In genomic region chrX:105738162-105738561, GRCh38 we compare ENCODE assay signal across 24 cellular contexts.
"Had no signal": no experiment of that assay in that cellular context is flagged by ENCODE, and none has a peak within 500 bp of the region (broad histone marks: within the 10 kb centered on the region; RNA-seq: fewer than 3 reads in every experiment).

No MANE protein-coding gene starts in this region.

- DNase-seq: effector memory CD8-positive, alpha-beta T cell; gastrocnemius medialis; heart right ventricle; hypothalamus; mammary epithelial cell; naive thymus-derived CD4-positive, alpha-beta T cell; nephron progenitor cell; psoas muscle; sigmoid colon; stimulated activated CD4-positive, alpha-beta T cell treated with anti-CD3 and anti-CD28 coated beads, Interleukin-2, amount 100 ng/mL, for 24 hours; stimulated activated CD4-positive, alpha-beta T cell treated with anti-CD3 and anti-CD28 coated beads, Interleukin-4, amount 100 ng/mL, for 4 hours; stimulated activated naive B cell treated with anti-CD40 and anti-IgM and Interleukin-4, amounts not matched to agents 10 μg/mL and 1 μg/mL and 100 μg/mL, for 72 hours; stimulated activated naive CD8-positive, alpha-beta T cell treated with anti-CD3 and anti-CD28 coated beads, Interleukin-15, amount 100 ng/mL, for 72 hours; substantia nigra; transverse colon had no signal

- H3K27me3 ChIP-seq: esophagus muscularis mucosa, gastrocnemius medialis, heart right ventricle, right atrium auricular region, sigmoid colon, transverse colon had no signal

- H3K36me3 Mint-ChIP-seq: naive thymus-derived CD4-positive, alpha-beta T cell; stimulated activated naive B cell treated with anti-CD40 and anti-IgM and Interleukin-4, amounts not matched to agents 10 μg/mL and 1 μg/mL and 100 μg/mL, for 72 hours had no signal

- H3K27ac ChIP-seq: epithelial cell of prostate, esophagus muscularis mucosa, gastrocnemius medialis, heart right ventricle, parathyroid adenoma, psoas muscle, right atrium auricular region, sigmoid colon, skin epidermis, thoracic aorta, transverse colon had no signal

- FAIRE-seq: islet of Langerhans had no signal

- H3K4me1 Mint-ChIP-seq: naive thymus-derived CD4-positive, alpha-beta T cell; nephron progenitor cell; stimulated activated naive B cell treated with anti-CD40 and anti-IgM and Interleukin-4, amounts not matched to agents 10 μg/mL and 1 μg/mL and 100 μg/mL, for 72 hours; stimulated activated naive CD8-positive, alpha-beta T cell treated with anti-CD3 and anti-CD28 coated beads, Interleukin-15, amount 100 ng/mL, for 72 hours had no signal

- H3K79me2 ChIP-seq: parathyroid adenoma had no signal

- H3K36me3 ChIP-seq: esophagus muscularis mucosa, gastrocnemius medialis, heart right ventricle, right atrium auricular region, sigmoid colon, thoracic aorta, transverse colon had no signal

- H2AFZ ChIP-seq: parathyroid adenoma had no signal

- H3K4me3 Mint-ChIP-seq: dendritic cell treated with granulocyte-macrophage colony-stimulating factor and Interleukin-4, amounts not matched to agents 40 ng/mL and 50 ng/mL, for 4 days; effector memory CD8-positive, alpha-beta T cell; naive thymus-derived CD4-positive, alpha-beta T cell; nephron progenitor cell; stimulated activated naive B cell treated with anti-CD40 and anti-IgM and Interleukin-4, amounts not matched to agents 10 μg/mL and 1 μg/mL and 100 μg/mL, for 72 hours; stimulated activated naive CD8-positive, alpha-beta T cell treated with anti-CD3 and anti-CD28 coated beads, Interleukin-15, amount 100 ng/mL, for 72 hours had no signal

- H3K27me3 Mint-ChIP-seq: dendritic cell treated with granulocyte-macrophage colony-stimulating factor and Interleukin-4, amounts not matched to agents 40 ng/mL and 50 ng/mL, for 4 days; effector memory CD8-positive, alpha-beta T cell; naive thymus-derived CD4-positive, alpha-beta T cell; stimulated activated naive B cell treated with anti-CD40 and anti-IgM and Interleukin-4, amounts not matched to agents 10 μg/mL and 1 μg/mL and 100 μg/mL, for 72 hours; stimulated activated naive CD8-positive, alpha-beta T cell treated with anti-CD3 and anti-CD28 coated beads, Interleukin-15, amount 100 ng/mL, for 72 hours had no signal

- H3K4me1 ChIP-seq: esophagus muscularis mucosa, gastrocnemius medialis, heart right ventricle, parathyroid adenoma, psoas muscle, right atrium auricular region, sigmoid colon, transverse colon had no signal

- H3K27ac Mint-ChIP-seq: dendritic cell treated with granulocyte-macrophage colony-stimulating factor and Interleukin-4, amounts not matched to agents 40 ng/mL and 50 ng/mL, for 4 days; effector memory CD8-positive, alpha-beta T cell; naive thymus-derived CD4-positive, alpha-beta T cell; nephron progenitor cell; stimulated activated naive B cell treated with anti-CD40 and anti-IgM and Interleukin-4, amounts not matched to agents 10 μg/mL and 1 μg/mL and 100 μg/mL, for 72 hours; stimulated activated naive CD8-positive, alpha-beta T cell treated with anti-CD3 and anti-CD28 coated beads, Interleukin-15, amount 100 ng/mL, for 72 hours had no signal

- H3K9me3 Mint-ChIP-seq: dendritic cell treated with granulocyte-macrophage colony-stimulating factor and Interleukin-4, amounts not matched to agents 40 ng/mL and 50 ng/mL, for 4 days; stimulated activated naive CD8-positive, alpha-beta T cell treated with anti-CD3 and anti-CD28 coated beads, Interleukin-15, amount 100 ng/mL, for 72 hours had no signal

- H3K9me3 ChIP-seq: gastrocnemius medialis, psoas muscle, sigmoid colon, thoracic aorta, transverse colon had no signal

- ATAC-seq: effector memory CD8-positive, alpha-beta T cell; gastrocnemius medialis; heart right ventricle; left lobe of liver; naive thymus-derived CD4-positive, alpha-beta T cell; stimulated activated naive B cell treated with anti-CD40 and anti-IgM and Interleukin-4, amounts not matched to agents 10 μg/mL and 1 μg/mL and 100 μg/mL, for 72 hours; stimulated activated naive CD8-positive, alpha-beta T cell treated with anti-CD3 and anti-CD28 coated beads, Interleukin-15, amount 100 ng/mL, for 72 hours had no signal

- H3K4me3 ChIP-seq: esophagus muscularis mucosa, gastrocnemius medialis, heart right ventricle, psoas muscle, right atrium auricular region, sigmoid colon, skin epidermis, thoracic aorta, transverse colon had no signal

- H3K9ac ChIP-seq: parathyroid adenoma had no signal
